Comparison of ENCODE assay signal across 18 cellular contexts in genomic region chr10:116132716-116133420, GRCh38.
DNase-seq lines count a peak whose midpoint lies in the region; ATAC-seq and TF ChIP-seq lines count a peak whose summit lies in the region.
"Had no signal": no experiment of that assay in that cellular context is flagged by ENCODE, and none has a peak within 500 bp of the region (broad histone marks: within the 10 kb centered on the region; RNA-seq: fewer than 3 reads in every experiment).

No MANE protein-coding gene starts in this region.

- TF ChIP-seq CTCF in dorsolateral prefrontal cortex (IDR thresholded peaks at IDR 0.05 in 54 of 56, conservative IDR thresholded peaks at IDR 0.05 in 2 of 56; ENCODE audit: low read depth in 1 of 56, partially characterized antibody in 56 of 56) (no peak), nephron (IDR thresholded peaks at IDR 0.05; ENCODE audit: unreplicated experiment in 3 of 3) (no peak)

- peak overlapping the region; percentile 30 to 32 (median 31) for H3K4me3 Mint-ChIP-seq in nephron
- no peak overlapping the region for H3K4me3 Mint-ChIP-seq in T-cell
- no peak overlapping the region for H3K4me3 Mint-ChIP-seq in activated T-cell treated with anti-CD3 and anti-CD28 coated beads, Interleukin-2, amount 50 U/mL, for 72 hours
- H3K4me3 Mint-ChIP-seq: CD8-positive, alpha-beta memory T cell had no signal

- CTCF ChIA-PET in T-cell (lab: Charles Lee): interaction anchor here in 1 of 2 donors (0.7 kb wide), 1 partner anchor 14 kb away, joined by 3 read pairs; no protein-coding TSS in a partner anchor

- H3K27ac Mint-ChIP-seq in nephron: peak overlapping the region; percentile 16 to 52 (median 46)
- H3K27ac Mint-ChIP-seq in T-cell: no peak overlapping the region
- no peak overlapping the region for H3K27ac Mint-ChIP-seq in activated T-cell treated with anti-CD3 and anti-CD28 coated beads, Interleukin-2, amount 50 U/mL, for 72 hours
- H3K27ac Mint-ChIP-seq: CD8-positive, alpha-beta memory T cell had no signal

- H3K27me3 ChIP-seq in dorsolateral prefrontal cortex: peaks cover 0 to 16% (median 0%) of the 10 kb centered on the region in 45 donors
- H3K27me3 ChIP-seq: BLaER1, SJCRH30 had no signal

- peak overlapping the region in 38 of 59 donors; percentile 0 to 48 (median 27) for H3K4me3 ChIP-seq in dorsolateral prefrontal cortex
- H3K4me3 ChIP-seq: BLaER1, SJCRH30 had no signal

- H3K9me3 Mint-ChIP-seq in nephron (peaks cover 8% of the 10 kb centered on the region), T-cell (peaks cover 2 to 4% (median 3%) of the 10 kb centered on the region in 3 donors)
- no peaks in the 10 kb centered on the region for H3K9me3 Mint-ChIP-seq in activated T-cell treated with anti-CD3 and anti-CD28 coated beads, Interleukin-2, amount 50 U/mL, for 72 hours

- ATAC-seq in T-cell (replicated peaks in 1 of 4): no peak
- ATAC-seq in activated T-cell treated with anti-CD3 and anti-CD28 coated beads, Interleukin-2, amount 50 U/mL, for 72 hours (replicated peaks in 1 of 2): no peak

- H3K36me3 Mint-ChIP-seq in nephron (ENCODE audit: low read depth) (no peaks in the 10 kb centered on the region), T-cell (no peaks in the 10 kb centered on the region)
- H3K36me3 Mint-ChIP-seq in activated T-cell treated with anti-CD3 and anti-CD28 coated beads, Interleukin-2, amount 50 U/mL, for 72 hours (ENCODE audit: insufficient read depth in 2 of 2): peaks cover 0 to 2% of the 10 kb centered on the region in 2 donors
- H3K36me3 Mint-ChIP-seq: CD8-positive, alpha-beta memory T cell had no signal

- H3K27me3 Mint-ChIP-seq in nephron (ENCODE audit: low read depth): no peaks in the 10 kb centered on the region
- no peaks in the 10 kb centered on the region for H3K27me3 Mint-ChIP-seq in T-cell
- no peaks in the 10 kb centered on the region for H3K27me3 Mint-ChIP-seq in activated T-cell treated with anti-CD3 and anti-CD28 coated beads, Interleukin-2, amount 50 U/mL, for 72 hours (ENCODE audit: low read depth)
- H3K27me3 Mint-ChIP-seq: CD8-positive, alpha-beta memory T cell had no signal

- H3K4me1 Mint-ChIP-seq in nephron: peaks cover 38% of the 10 kb centered on the region
- H3K4me1 Mint-ChIP-seq in T-cell: no peaks in the 10 kb centered on the region
- no peaks in the 10 kb centered on the region for H3K4me1 Mint-ChIP-seq in activated T-cell treated with anti-CD3 and anti-CD28 coated beads, Interleukin-2, amount 50 U/mL, for 72 hours (ENCODE audit: low read depth)
- H3K4me1 Mint-ChIP-seq: CD8-positive, alpha-beta memory T cell had no signal

- H3K27ac ChIP-seq in dorsolateral prefrontal cortex: no peak overlapping the region
- H3K27ac ChIP-seq: BLaER1, RWPE1, SJCRH30 had no signal

- POLR2A ChIA-PET in T-cell (lab: Charles Lee): no interaction called here

- peak; percentile 9 for DNase-seq in NCI-H2171 treated with DMSO at 0.1 percent for 48 hours (lab: John Stamatoyannopoulos, UW)
- DNase-seq in NCI-H2171 (lab: John Stamatoyannopoulos, UW): no peak
- DNase-seq in dorsolateral prefrontal cortex: peak in 2 of 10 donors; percentile 18 to 46
- DNase-seq in ureter (ENCODE audit: low spot score): peak; percentile 31
- DNase-seq in T-cell: no peak
- no peak for DNase-seq in SIG-M5 (lab: John Stamatoyannopoulos, UW)
- DNase-seq in activated T-cell treated with anti-CD3 and anti-CD28 coated beads, Interleukin-2, amount 50 U/mL, for 72 hours: no peak
- DNase-seq: CD8-positive, alpha-beta memory T cell; GF-D8; GOT3; NCI-H1436 treated with DMSO at 0.1 percent for 48 hours; NCI-H2029 treated with DMSO at 0.1 percent for 48 hours; NCI-H226; NCI-H69; SJCRH30 had no signal

- intact Hi-C loops in dorsolateral prefrontal cortex (cut with DNase I): no loop called here

Comparison
In these comparisons a context has a peak if more than half of its experiments do, and no peak if none do; other contexts are left out.
1. DNase-seq: peak in NCI-H2171 treated with DMSO at 0.1 percent for 48 hours (single experiment) and ureter (single experiment); none in NCI-H2171 (single experiment), T-cell (0 of 34), SIG-M5 (single experiment) and activated T-cell treated with anti-CD3 and anti-CD28 coated beads, Interleukin-2, amount 50 U/mL, for 72 hours (0 of 2).
2. H3K27ac Mint-ChIP-seq: peak in nephron (3 of 3); none in T-cell (0 of 2) and activated T-cell treated with anti-CD3 and anti-CD28 coated beads, Interleukin-2, amount 50 U/mL, for 72 hours (single experiment).
3. H3K4me3 Mint-ChIP-seq: peak in nephron (3 of 3); none in T-cell (0 of 3) and activated T-cell treated with anti-CD3 and anti-CD28 coated beads, Interleukin-2, amount 50 U/mL, for 72 hours (0 of 2).